In the genomic region with DNA sequence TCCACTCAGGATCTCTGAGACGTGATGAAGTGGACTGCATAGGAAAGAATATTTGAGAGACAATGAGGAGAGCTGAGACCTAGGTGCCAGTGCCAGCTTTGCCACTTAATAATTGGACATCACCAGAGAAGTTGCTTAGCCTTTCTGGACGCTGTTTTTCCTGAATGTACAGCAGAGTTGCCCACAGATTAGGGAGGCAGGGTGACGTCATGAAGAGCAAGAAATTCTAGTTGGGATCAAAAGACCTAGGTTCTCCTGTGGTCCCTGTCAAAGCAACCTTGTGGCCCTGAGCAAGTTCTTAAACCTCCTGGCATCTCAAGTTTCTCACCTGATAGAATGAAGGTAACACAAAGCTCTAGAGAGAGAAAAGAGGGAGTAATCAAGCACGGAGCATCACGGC, we compare ENCODE assay signal across 5 cellular contexts.
"Had no signal": no experiment of that assay in that cellular context is flagged by ENCODE, and none has a peak within 500 bp of the region (broad histone marks: within the 10 kb centered on the region; RNA-seq: fewer than 3 reads in every experiment).

No MANE protein-coding gene starts in this region.

- H3K9ac ChIP-seq: GM23248 had no signal

- H2AFZ ChIP-seq: GM23248 had no signal

- H3K36me3 ChIP-seq: HAP-1 had no signal

- H3K4me1 ChIP-seq: HAP-1 had no signal

- H3K9me3 ChIP-seq: HAP-1 had no signal

- DNase-seq: GM23248, GOT3, H7, KBM-7 had no signal

- H3K27ac ChIP-seq: GM23248 had no signal

- H3K4me3 ChIP-seq: GM23248, HAP-1 had no signal
